Comparison of ENCODE assay signal across 1 cellular context in the genomic region with DNA sequence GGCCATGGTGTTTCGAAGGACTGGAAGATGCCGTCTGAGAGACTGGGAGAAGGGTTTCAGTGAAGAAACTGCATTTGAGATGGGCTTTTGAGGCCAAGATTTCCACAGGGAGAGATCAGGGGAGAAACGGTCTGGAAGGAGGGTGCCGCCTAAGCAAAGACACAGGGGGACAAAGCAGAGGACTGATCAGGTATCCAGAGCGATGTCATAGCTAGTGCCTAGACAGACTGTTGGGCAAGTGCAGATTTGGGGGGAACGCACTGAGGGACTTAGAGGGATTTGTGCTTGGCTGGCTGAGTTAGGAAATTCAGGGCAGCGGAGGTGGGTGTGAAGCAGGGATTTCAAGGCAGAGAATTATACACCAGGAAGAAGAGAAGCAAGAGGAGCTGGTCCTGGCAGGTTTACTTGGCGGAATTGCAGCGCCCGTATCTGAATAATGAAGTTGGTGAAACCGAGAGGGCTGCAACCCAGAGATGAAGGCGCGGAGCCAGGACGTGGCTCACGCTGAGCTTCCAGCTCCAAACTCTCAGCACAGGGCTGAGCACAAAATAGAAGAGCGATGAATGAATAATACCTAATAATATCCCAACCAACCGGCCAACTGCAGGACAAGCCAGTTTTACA.
A peak's percentile ranks its signal among the peaks of the same experiment; 100 is the strongest.
TF ChIP-seq lines count a peak whose summit lies in the region.

No MANE protein-coding gene starts in this region.

TF ChIP-seq in H1, 55 proteins besides CTCF, POLR2A, EP300 and RAD21:
- peak; percentile 89 for TF ChIP-seq TAF7 (optimal IDR thresholded peaks at IDR 0.05; ENCODE audit: borderline replicate concordance, low read depth, low read length)
- TF ChIP-seq TAF1 (IDR thresholded peaks at IDR 0.05; ENCODE audit: low read depth, low read length) = no peak
- no peak for TF ChIP-seq MAX (IDR thresholded peaks at IDR 0.05)
- TF ChIP-seq RBBP5 (IDR thresholded peaks at IDR 0.05; ENCODE audit: borderline replicate concordance, low read depth, low read length) = peak; percentile 63; the same call in 1 of the 2 replicates
- TF ChIP-seq RNF2 (IDR thresholded peaks at IDR 0.05; ENCODE audit: borderline replicate concordance, low read depth, low read length, missing control alignments, poor library complexity, severe bottlenecking) = no peak
- no peak for TF ChIP-seq NANOG (IDR thresholded peaks at IDR 0.05; ENCODE audit: insufficient read depth, low read depth, low read length, poor library complexity, severe bottlenecking)
- no peak for TF ChIP-seq FOSL1 (IDR thresholded peaks at IDR 0.05; ENCODE audit: insufficient read depth, low read depth, low read length)
- no peak for TF ChIP-seq SP2 (IDR thresholded peaks at IDR 0.05; ENCODE audit: low read length)
- peak; percentile 56; the same call in 1 of the 2 replicates for TF ChIP-seq POLR2AphosphoS5 (IDR thresholded peaks at IDR 0.05; ENCODE audit: low read depth, low read length)
- no peak for TF ChIP-seq RFX5 (IDR thresholded peaks at IDR 0.05; ENCODE audit: borderline replicate concordance, low read depth, low read length)
- no peak for TF ChIP-seq SAP30 (IDR thresholded peaks at IDR 0.05; ENCODE audit: insufficient read depth, insufficient replicate concordance, low read length)
